Comparison of ENCODE assay signal across 19 cellular contexts in genomic region chr7:129887865-129888264, GRCh38.
"Had no signal": no experiment of that assay in that cellular context is flagged by ENCODE, and none has a peak within 500 bp of the region (broad histone marks: within the 10 kb centered on the region; RNA-seq: fewer than 3 reads in every experiment).

No MANE protein-coding gene starts in this region.

- H3K27ac Mint-ChIP-seq: activated CD4-positive, alpha-beta memory T cell treated with anti-CD3 and anti-CD28 coated beads, Interleukin-2, amount 10 ng/mL, durations not matched to agents 7 days and 5 days; activated CD4-positive, alpha-beta T cell treated with anti-CD3 and anti-CD28 coated beads for 36 hours; activated naive CD8-positive, alpha-beta T cell treated with anti-CD3 and anti-CD28 coated beads, Interleukin-2, amount 10 ng/mL, durations not matched to agents 7 days and 5 days; stimulated activated naive CD8-positive, alpha-beta T cell treated with anti-CD3 and anti-CD28 coated beads, Interleukin-15, Interleukin-2, amounts not matched to agents 100 ng/mL and 50 ng/mL, for 24 hours; T-helper 1 cell treated with Interleukin-12 subunit alpha and Interleukin-12 subunit beta and Interleukin-4 antibody, amounts not matched to agents 30 μg/mL and 1 μg/mL, for 36 hours had no signal

- H3K27me3 Mint-ChIP-seq: activated CD4-positive, alpha-beta memory T cell treated with anti-CD3 and anti-CD28 coated beads, Interleukin-2, amount 10 ng/mL, durations not matched to agents 7 days and 5 days; activated CD4-positive, alpha-beta T cell treated with anti-CD3 and anti-CD28 coated beads for 36 hours; activated naive CD8-positive, alpha-beta T cell treated with anti-CD3 and anti-CD28 coated beads, Interleukin-2, amount 10 ng/mL, durations not matched to agents 7 days and 5 days; natural killer cell treated with Interleukin-12 subunit alpha and Interleukin-12 subunit beta and Interleukin-15 and Interleukin-18, amount 100 ng/mL, for 72 hours; stimulated activated naive CD8-positive, alpha-beta T cell treated with anti-CD3 and anti-CD28 coated beads, Interleukin-15, Interleukin-2, amounts not matched to agents 100 ng/mL and 50 ng/mL, for 24 hours had no signal

- H3K36me3 Mint-ChIP-seq: natural killer cell treated with Interleukin-12 subunit alpha and Interleukin-12 subunit beta and Interleukin-15 and Interleukin-18, amount 100 ng/mL, for 72 hours had no signal

- H3K27ac ChIP-seq: dorsolateral prefrontal cortex, prostate gland, upper lobe of right lung, WERI-Rb-1 had no signal

- H3K27me3 ChIP-seq: dorsolateral prefrontal cortex, upper lobe of right lung had no signal

- H3K9me3 ChIP-seq: mucosa of descending colon, prostate gland, upper lobe of right lung had no signal

- H3K4me3 Mint-ChIP-seq: activated CD4-positive, alpha-beta memory T cell treated with anti-CD3 and anti-CD28 coated beads, Interleukin-2, amount 10 ng/mL, durations not matched to agents 7 days and 5 days; activated CD4-positive, alpha-beta T cell treated with anti-CD3 and anti-CD28 coated beads for 36 hours; activated naive CD8-positive, alpha-beta T cell treated with anti-CD3 and anti-CD28 coated beads, Interleukin-2, amount 10 ng/mL, durations not matched to agents 7 days and 5 days; natural killer cell treated with Interleukin-12 subunit alpha and Interleukin-12 subunit beta and Interleukin-15 and Interleukin-18, amount 100 ng/mL, for 72 hours; stimulated activated naive CD8-positive, alpha-beta T cell treated with anti-CD3 and anti-CD28 coated beads, Interleukin-15, Interleukin-2, amounts not matched to agents 100 ng/mL and 50 ng/mL, for 24 hours; T-helper 1 cell treated with Interleukin-12 subunit alpha and Interleukin-12 subunit beta and Interleukin-4 antibody, amounts not matched to agents 30 μg/mL and 1 μg/mL, for 36 hours had no signal

- H3K4me1 ChIP-seq: prostate gland had no signal

- DNase-seq: activated CD4-positive, alpha-beta memory T cell treated with anti-CD3 and anti-CD28 coated beads, Interleukin-2, amount 10 ng/mL, durations not matched to agents 7 days and 5 days; activated CD4-positive, alpha-beta T cell treated with anti-CD3 and anti-CD28 coated beads for 36 hours; activated gamma-delta T cell treated with Interleukin-2 at 50 U/mL for 16 hours; activated naive CD8-positive, alpha-beta T cell treated with anti-CD3 and anti-CD28 coated beads, Interleukin-2, amount 10 ng/mL, durations not matched to agents 7 days and 5 days; activated T-cell treated with anti-CD3 and anti-CD28 coated beads, Interleukin-2, amount 50 U/mL, for 48 hours; anterior cingulate cortex; dorsolateral prefrontal cortex; islet precursor cell; mammary epithelial cell; mucosa of descending colon; nucleus accumbens; upper lobe of right lung; WERI-Rb-1 had no signal

- H3K9me3 Mint-ChIP-seq: activated CD4-positive, alpha-beta memory T cell treated with anti-CD3 and anti-CD28 coated beads, Interleukin-2, amount 10 ng/mL, durations not matched to agents 7 days and 5 days; activated naive CD8-positive, alpha-beta T cell treated with anti-CD3 and anti-CD28 coated beads, Interleukin-2, amount 10 ng/mL, durations not matched to agents 7 days and 5 days; natural killer cell treated with Interleukin-12 subunit alpha and Interleukin-12 subunit beta and Interleukin-15 and Interleukin-18, amount 100 ng/mL, for 72 hours; stimulated activated naive CD8-positive, alpha-beta T cell treated with anti-CD3 and anti-CD28 coated beads, Interleukin-15, Interleukin-2, amounts not matched to agents 100 ng/mL and 50 ng/mL, for 24 hours; T-helper 1 cell treated with Interleukin-12 subunit alpha and Interleukin-12 subunit beta and Interleukin-4 antibody, amounts not matched to agents 30 μg/mL and 1 μg/mL, for 36 hours had no signal

- ATAC-seq: activated CD4-positive, alpha-beta T cell treated with anti-CD3 and anti-CD28 coated beads for 36 hours; left lobe of liver; mucosa of descending colon; natural killer cell treated with Interleukin-12 subunit alpha and Interleukin-12 subunit beta and Interleukin-15 and Interleukin-18, amount 100 ng/mL, for 72 hours; sciatic nerve; upper lobe of right lung had no signal

- H3K36me3 ChIP-seq: prostate gland, upper lobe of right lung, WERI-Rb-1 had no signal

- H3K4me1 Mint-ChIP-seq: activated CD4-positive, alpha-beta memory T cell treated with anti-CD3 and anti-CD28 coated beads, Interleukin-2, amount 10 ng/mL, durations not matched to agents 7 days and 5 days; activated CD4-positive, alpha-beta T cell treated with anti-CD3 and anti-CD28 coated beads for 36 hours had no signal

- H3K4me3 ChIP-seq: dorsolateral prefrontal cortex, mucosa of descending colon, prostate gland, upper lobe of right lung had no signal
